In genomic region chr12:3130053-3130805, GRCh38 we compare ENCODE assay signal across 2 cellular contexts.
A peak's percentile ranks its signal among the peaks of the same experiment; 100 is the strongest.
TF ChIP-seq lines count a peak whose summit lies in the region.

No MANE protein-coding gene starts in this region.

TF ChIP-seq in liver, 16 proteins besides CTCF, POLR2A, EP300 and RAD21:
- no peak for TF ChIP-seq JUND (IDR thresholded peaks at IDR 0.05)
- no peak for TF ChIP-seq FOXA2 (IDR thresholded peaks at IDR 0.05)
- no peak for TF ChIP-seq NR2F2 (IDR thresholded peaks at IDR 0.05)
- TF ChIP-seq HNF4A (conservative IDR thresholded peaks at IDR 0.05) = peak in 1 of 2 donors; percentile 8
- TF ChIP-seq ATF3 (IDR thresholded peaks at IDR 0.05) = no peak
- TF ChIP-seq FOXA1 (IDR thresholded peaks at IDR 0.05) = no peak

TF ChIP-seq in HepG2, 621 proteins besides CTCF, POLR2A, EP300 and RAD21:
- TF ChIP-seq ZNF44 (CRISPR knock-in tag; IDR thresholded peaks at IDR 0.05) (no peak), SSRP1 (CRISPR knock-in tag; IDR thresholded peaks at IDR 0.05) (no peak), PRPF4 (IDR thresholded peaks at IDR 0.05; ENCODE audit: low read depth, low read length, poor library complexity, severe bottlenecking) (no peak), TFE3 (CRISPR knock-in tag; IDR thresholded peaks at IDR 0.05) (no peak), ZNF770 (CRISPR knock-in tag; IDR thresholded peaks at IDR 0.05) (no peak), PHF8 (CRISPR knock-in tag; IDR thresholded peaks at IDR 0.05) (no peak), NFAT5 (CRISPR knock-in tag; IDR thresholded peaks at IDR 0.05) (no peak), ZNF431 (CRISPR knock-in tag; IDR thresholded peaks at IDR 0.05; ENCODE audit: borderline replicate concordance, low read depth) (no peak), NR2F2 (IDR thresholded peaks at IDR 0.05; ENCODE audit: borderline replicate concordance, low read depth) (no peak), ZBTB25 (CRISPR knock-in tag; IDR thresholded peaks at IDR 0.05) (no peak), MEIS2 (CRISPR knock-in tag; IDR thresholded peaks at IDR 0.05) (no peak), PRDM4 (CRISPR knock-in tag; IDR thresholded peaks at IDR 0.05; ENCODE audit: borderline replicate concordance) (no peak), ZNF142 (CRISPR knock-in tag; IDR thresholded peaks at IDR 0.05) (no peak), HDAC1 (CRISPR knock-in tag; IDR thresholded peaks at IDR 0.05) (no peak), HBP1 (CRISPR knock-in tag; IDR thresholded peaks at IDR 0.05; ENCODE audit: low read depth) (no peak), SRSF4 (IDR thresholded peaks at IDR 0.05; ENCODE audit: low read depth, low read length, poor library complexity, severe bottlenecking) (no peak)
TF ChIP-seq in HepG2: peak in this region for 0.
